8 cellular contexts compared by ENCODE assay signal in the genomic region with DNA sequence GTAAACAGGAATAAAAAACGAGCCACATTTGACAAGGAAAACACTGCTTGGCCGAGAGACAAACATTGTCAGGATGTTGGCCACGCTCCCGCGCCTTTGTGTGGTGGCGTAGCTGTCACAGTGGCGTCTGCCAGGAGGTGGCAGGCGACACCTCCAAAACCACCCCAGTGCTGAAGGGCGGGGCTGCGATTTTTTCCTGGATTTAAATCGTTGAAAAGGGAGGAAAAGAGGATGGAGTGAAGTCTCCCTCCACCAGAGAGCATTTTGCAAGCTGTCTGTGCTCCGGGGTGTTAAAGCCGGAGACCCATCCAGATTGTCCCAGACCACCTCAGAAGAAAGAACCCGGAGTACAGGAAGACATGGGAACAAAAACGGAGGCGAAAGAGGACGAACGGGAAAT. TPM values are rescaled to one million over a fixed set of nuclear protein-coding genes. Genes with fewer than 3 reads are reported as not detected.
DNase-seq lines count a peak whose midpoint lies in the region; ATAC-seq and TF ChIP-seq lines count a peak whose summit lies in the region.

No MANE protein-coding gene starts in this region.

- ATAC-seq in GM18861 (IDR thresholded peaks at IDR 0.05; ENCODE audit: unreplicated experiment) = no peak
- ATAC-seq in HG03469 (IDR thresholded peaks at IDR 0.05; ENCODE audit: unreplicated experiment) = no peak

- peak; percentile 98 for TF ChIP-seq RAD21 in liver (IDR thresholded peaks at IDR 0.05)

- H3K4me3 ChIP-seq in liver (ENCODE audit: low read depth in 1 of 3, low read length in 3 of 3) = no peak overlapping the region

- WGBS in liver = 19% methylated on average over 18 of the region's 18 CpGs

- H3K27me3 ChIP-seq in liver (ENCODE audit: control insufficient read depth in 4 of 4, insufficient read depth in 4 of 4, low read length in 3 of 4) = no peaks in the 10 kb centered on the region

- H3K9ac ChIP-seq in liver (ENCODE audit: low read depth in 1 of 2, low read length in 2 of 2) = peak overlapping the region; percentile 39 to 47

- H3K27ac ChIP-seq in liver (ENCODE audit: low read depth in 1 of 2, low read length in 2 of 2) = peak overlapping the region in 1 of 2 donors; percentile 54

- no peaks in the 10 kb centered on the region for H3K9me3 ChIP-seq in liver (ENCODE audit: control insufficient read depth in 4 of 4, low read length in 3 of 4)

- H3K4me1 ChIP-seq in liver (ENCODE audit: control insufficient read depth in 4 of 4, insufficient read depth in 4 of 4, low read length in 3 of 4) = peaks cover 0 to 7% (median 3%) of the 10 kb centered on the region in 4 donors

- peak; percentile 65 for DNase-seq in GM04504 (ENCODE audit: low read depth)
- peak; percentile 35 for DNase-seq in NCI-H146 treated with DMSO at 0.1 percent for 48 hours (lab: John Stamatoyannopoulos, UW; ENCODE audit: unreplicated experiment)
- DNase-seq in activated CD4-positive, alpha-beta T cell treated with anti-CD3 and anti-CD28 coated beads for 4 hours = peak; percentile 15 to 38
- peak; percentile 91 for DNase-seq in ecto neural progenitor cell (ENCODE audit: low spot score)
- peak; percentile 44 to 45 for DNase-seq in stimulated activated CD4-positive, alpha-beta T cell treated with anti-CD3 and anti-CD28 coated beads, Interleukin-2, amount 100 ng/mL, for 48 hours

- TF ChIP-seq CTCF in liver (IDR thresholded peaks at IDR 0.05; ENCODE audit: low read depth, low read length, missing input control) = peak; percentile 93

- peaks cover 1 to 16% (median 10%) of the 10 kb centered on the region in 4 donors for H3K36me3 ChIP-seq in liver (ENCODE audit: control insufficient read depth in 4 of 4, insufficient read depth in 3 of 4, low read depth in 1 of 4, low read length in 3 of 4)

TF ChIP-seq in liver, 16 proteins besides CTCF, POLR2A, EP300 and RAD21:
- TF ChIP-seq, protein P1, sequence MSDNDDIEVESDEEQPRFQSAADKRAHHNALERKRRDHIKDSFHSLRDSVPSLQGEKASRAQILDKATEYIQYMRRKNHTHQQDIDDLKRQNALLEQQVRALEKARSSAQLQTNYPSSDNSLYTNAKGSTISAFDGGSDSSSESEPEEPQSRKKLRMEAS (IDR thresholded peaks at IDR 0.05) = no peak
- peak; percentile 41 for TF ChIP-seq NR2F2 (IDR thresholded peaks at IDR 0.05)
- TF ChIP-seq, protein P2, sequence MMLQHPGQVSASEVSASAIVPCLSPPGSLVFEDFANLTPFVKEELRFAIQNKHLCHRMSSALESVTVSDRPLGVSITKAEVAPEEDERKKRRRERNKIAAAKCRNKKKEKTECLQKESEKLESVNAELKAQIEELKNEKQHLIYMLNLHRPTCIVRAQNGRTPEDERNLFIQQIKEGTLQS (IDR thresholded peaks at IDR 0.05) = peak; percentile 25

RNA-seq across cellular contexts. Expression of a gene that starts 12.7 kb away (rescaled TPM):
- total RNA-seq in liver = 10 to 100 TPM in 1 of 2 donors, 1 to 10 TPM in 1; 8.5 to 16.9 TPM
- polyA plus RNA-seq in liver = 10 to 100 TPM; 13.9 to 17.5 TPM

RNA-seq across cellular contexts. Expression of a gene that starts 12.8 kb away (rescaled TPM):
- total RNA-seq in liver = 10 to 100 TPM; 32.1 to 45.9 TPM
- polyA plus RNA-seq in liver = 10 to 100 TPM; 26.1 to 50.5 TPM

RNA-seq across cellular contexts. Expression of a gene that starts 42.8 kb away (rescaled TPM):
- 1 to 10 TPM; 6.5 to 7.0 TPM for total RNA-seq in liver
- 1 to 10 TPM; 2.8 to 5.3 TPM for polyA plus RNA-seq in liver

Comparison
In these comparisons a context has a peak if more than half of its experiments do, and no peak if none do; other contexts are left out.
1. DNase-seq: peak in every context shown above with its lines; median percentile 91 in ecto neural progenitor cell; 65 in GM04504; 44 in stimulated activated CD4-positive, alpha-beta T cell treated with anti-CD3 and anti-CD28 coated beads, Interleukin-2, amount 100 ng/mL, for 48 hours; 35 in NCI-H146 treated with DMSO at 0.1 percent for 48 hours; 26 in activated CD4-positive, alpha-beta T cell treated with anti-CD3 and anti-CD28 coated beads for 4 hours.